ENCODE assay signal across 12 cellular contexts in the genomic region with DNA sequence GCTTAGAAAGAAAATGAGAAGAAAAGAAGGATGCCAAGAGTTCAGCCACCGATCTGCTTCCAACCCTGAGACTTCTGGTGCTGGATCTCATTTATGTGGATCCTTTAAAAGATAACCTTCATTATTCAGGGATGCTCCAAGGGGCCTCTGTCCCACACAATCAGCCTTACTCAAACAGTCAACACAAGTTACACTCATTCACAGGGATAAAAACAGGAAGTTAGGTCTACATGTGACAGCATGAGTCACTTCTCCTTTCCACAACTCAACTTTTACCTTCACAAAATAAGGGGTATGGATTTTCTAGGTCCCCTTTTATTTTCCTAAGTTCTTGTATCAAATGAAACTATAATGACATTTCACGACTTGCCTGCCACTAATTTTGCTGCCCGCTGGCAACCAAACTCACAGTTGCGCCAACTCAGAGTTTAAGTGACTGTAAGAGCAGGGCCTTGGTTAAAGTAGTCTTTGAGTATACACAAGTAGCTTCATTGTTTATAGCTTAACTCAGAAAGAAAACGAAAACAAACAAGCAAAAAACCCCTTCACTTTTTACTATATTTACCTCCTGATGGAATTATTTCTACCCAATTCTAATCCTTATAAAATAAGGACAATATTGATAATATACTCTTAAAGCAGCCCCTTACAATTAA.
A peak's percentile ranks its signal among the peaks of the same experiment; 100 is the strongest.
DNase-seq lines count a peak whose midpoint lies in the region; ATAC-seq lines count a peak whose summit lies in the region.
"Had no signal": no experiment of that assay in that cellular context is flagged by ENCODE, and none has a peak within 500 bp of the region (broad histone marks: within the 10 kb centered on the region; RNA-seq: fewer than 3 reads in every experiment).

No MANE protein-coding gene starts in this region.

- H3K9me3 Mint-ChIP-seq in activated CD8-positive, alpha-beta T cell treated with anti-CD3 and anti-CD28 coated beads, Interleukin-2, amount 10 ng/mL, durations not matched to agents 7 days and 5 days (ENCODE audit: insufficient read depth), result peaks cover 17% of the 10 kb centered on the region
- peaks cover 1% of the 10 kb centered on the region for H3K9me3 Mint-ChIP-seq in memory B cell

- H3K36me3 Mint-ChIP-seq in activated CD8-positive, alpha-beta T cell treated with anti-CD3 and anti-CD28 coated beads, Interleukin-2, amount 10 ng/mL, durations not matched to agents 7 days and 5 days (ENCODE audit: low read depth), result peaks cover 12% of the 10 kb centered on the region
- H3K36me3 Mint-ChIP-seq in memory B cell, result peaks cover 5% of the 10 kb centered on the region

- DNase-seq in ELR (ENCODE audit: low read depth), result peak; percentile 73
- peak; percentile 33 for DNase-seq in LHCN-M2 (ENCODE audit: low read depth)
- no peak for DNase-seq in activated CD8-positive, alpha-beta T cell treated with anti-CD3 and anti-CD28 coated beads, Interleukin-2, amount 10 ng/mL, durations not matched to agents 7 days and 5 days
- peak in 1 of 2 donors; percentile 7 for DNase-seq in memory B cell (ENCODE audit: low spot score in 2 of 2)
- DNase-seq in amygdala (lab: John Stamatoyannopoulos, UW), result no peak
- DNase-seq in NCI-H2029 (lab: John Stamatoyannopoulos, UW), result no peak
- no peak for DNase-seq in NCI-H524 (lab: John Stamatoyannopoulos, UW)
- DNase-seq: anterior cingulate cortex; NCI-H2227 treated with DMSO at 0.1 percent for 48 hours; stimulated activated CD4-positive, alpha-beta T cell treated with anti-CD3 and anti-CD28 coated beads, Interleukin-4, amount 100 ng/mL, for 4 hours; uterus had no signal

- CTCF ChIA-PET in activated CD8-positive, alpha-beta T cell treated with anti-CD3 and anti-CD28 coated beads, Interleukin-2, amount 10 ng/mL, durations not matched to agents 7 days and 5 days (lab: Charles Lee), result no interaction called here

- H3K4me3 Mint-ChIP-seq in activated CD8-positive, alpha-beta T cell treated with anti-CD3 and anti-CD28 coated beads, Interleukin-2, amount 10 ng/mL, durations not matched to agents 7 days and 5 days, result no peak overlapping the region
- no peak overlapping the region for H3K4me3 Mint-ChIP-seq in memory B cell

- POLR2A ChIA-PET in activated CD8-positive, alpha-beta T cell treated with anti-CD3 and anti-CD28 coated beads, Interleukin-2, amount 10 ng/mL, durations not matched to agents 7 days and 5 days (lab: Charles Lee), result no interaction called here

- H3K27me3 Mint-ChIP-seq in activated CD8-positive, alpha-beta T cell treated with anti-CD3 and anti-CD28 coated beads, Interleukin-2, amount 10 ng/mL, durations not matched to agents 7 days and 5 days (ENCODE audit: low read depth), result no peaks in the 10 kb centered on the region
- peaks cover 2% of the 10 kb centered on the region for H3K27me3 Mint-ChIP-seq in memory B cell

- ATAC-seq in activated CD8-positive, alpha-beta T cell treated with anti-CD3 and anti-CD28 coated beads, Interleukin-2, amount 10 ng/mL, durations not matched to agents 7 days and 5 days, result no peak
- ATAC-seq in memory B cell (ENCODE audit: low read depth) (peak; percentile 91), HG02763 (IDR thresholded peaks at IDR 0.05; ENCODE audit: unreplicated experiment) (no peak)

- peak overlapping the region; percentile 63 for H3K27ac Mint-ChIP-seq in activated CD8-positive, alpha-beta T cell treated with anti-CD3 and anti-CD28 coated beads, Interleukin-2, amount 10 ng/mL, durations not matched to agents 7 days and 5 days
- H3K27ac Mint-ChIP-seq in memory B cell, result peak overlapping the region; percentile 22

- H3K4me1 Mint-ChIP-seq in activated CD8-positive, alpha-beta T cell treated with anti-CD3 and anti-CD28 coated beads, Interleukin-2, amount 10 ng/mL, durations not matched to agents 7 days and 5 days (ENCODE audit: low read depth), result peaks cover 25% of the 10 kb centered on the region
- peaks cover 16% of the 10 kb centered on the region for H3K4me1 Mint-ChIP-seq in memory B cell

Comparison
In these comparisons a context has a peak if more than half of its experiments do, and no peak if none do; other contexts are left out.
1. DNase-seq: peak in ELR (single experiment) and LHCN-M2 (single experiment); none in activated CD8-positive, alpha-beta T cell treated with anti-CD3 and anti-CD28 coated beads, Interleukin-2, amount 10 ng/mL, durations not matched to agents 7 days and 5 days (single experiment), amygdala (0 of 56), NCI-H2029 (single experiment) and NCI-H524 (0 of 2).